Comparison of ENCODE assay signal across 21 cellular contexts in genomic region chr3:33488246-33488645, GRCh38.
"Had no signal": no experiment of that assay in that cellular context is flagged by ENCODE, and none has a peak within 500 bp of the region (broad histone marks: within the 10 kb centered on the region; RNA-seq: fewer than 3 reads in every experiment).

No MANE protein-coding gene starts in this region.

- H3K4me3 ChIP-seq: breast epithelium, SJCRH30 had no signal

- H3K36me3 Mint-ChIP-seq: activated naive CD8-positive, alpha-beta T cell treated with anti-CD3 and anti-CD28 coated beads, Interleukin-2, amount 10 ng/mL, durations not matched to agents 7 days and 5 days had no signal

- DNase-seq: activated CD4-positive, alpha-beta T cell treated with anti-CD3 and anti-CD28 coated beads for 36 hours; activated CD4-positive, alpha-beta T cell treated with anti-CD3 and anti-CD28 coated beads, Interleukin-2, amount 50 U/mL, for 4 hours; activated CD8-positive, alpha-beta memory T cell treated with anti-CD3 and anti-CD28 coated beads, Interleukin-2, amount 50 U/mL, for 48 hours; activated CD8-positive, alpha-beta T cell treated with anti-CD3 and anti-CD28 coated beads, Interleukin-2, amount 10 ng/mL, durations not matched to agents 7 days and 5 days; activated naive CD4-positive, alpha-beta T cell treated with anti-CD3 and anti-CD28 coated beads, Interleukin-2, amount 50 U/mL, for 16 hours; activated naive CD8-positive, alpha-beta T cell treated with anti-CD3 and anti-CD28 coated beads, Interleukin-2, amount 10 ng/mL, durations not matched to agents 7 days and 5 days; activated T-cell treated with anti-CD3 and anti-CD28 coated beads, Interleukin-2, amount 50 U/mL, for 1 hour; aorta; caudate nucleus; NCI-H1092; NCI-H1417; NCI-H1930; NCI-H2171 treated with DMSO at 0.1 percent for 48 hours; NCI-H226; NCI-H526 treated with DMSO at 0.1 percent for 48 hours; NCI-H82; SJCRH30; SK-N-SH; T-helper 1 cell had no signal

- H3K4me1 ChIP-seq: breast epithelium, SJCRH30 had no signal

- H3K4me1 Mint-ChIP-seq: activated CD4-positive, alpha-beta T cell treated with anti-CD3 and anti-CD28 coated beads for 36 hours; activated naive CD8-positive, alpha-beta T cell treated with anti-CD3 and anti-CD28 coated beads, Interleukin-2, amount 10 ng/mL, durations not matched to agents 7 days and 5 days had no signal

- H3K27me3 Mint-ChIP-seq: activated CD4-positive, alpha-beta T cell treated with anti-CD3 and anti-CD28 coated beads for 36 hours; activated naive CD8-positive, alpha-beta T cell treated with anti-CD3 and anti-CD28 coated beads, Interleukin-2, amount 10 ng/mL, durations not matched to agents 7 days and 5 days had no signal

- H3K27me3 ChIP-seq: breast epithelium, SJCRH30 had no signal

- H3K27ac ChIP-seq: breast epithelium, SJCRH30, VCaP had no signal

- H3K36me3 ChIP-seq: breast epithelium, SJCRH30 had no signal

- H3K9me3 ChIP-seq: breast epithelium, SJCRH30, SK-N-SH had no signal

- ATAC-seq: activated CD4-positive, alpha-beta T cell treated with anti-CD3 and anti-CD28 coated beads for 36 hours; activated CD8-positive, alpha-beta T cell treated with anti-CD3 and anti-CD28 coated beads, Interleukin-2, amount 10 ng/mL, durations not matched to agents 7 days and 5 days had no signal

- H3K9me2 ChIP-seq: SK-N-SH had no signal

- H3K9ac ChIP-seq: SK-N-SH had no signal

- H3K27ac Mint-ChIP-seq: activated CD4-positive, alpha-beta T cell treated with anti-CD3 and anti-CD28 coated beads for 36 hours; activated CD8-positive, alpha-beta T cell treated with anti-CD3 and anti-CD28 coated beads, Interleukin-2, amount 10 ng/mL, durations not matched to agents 7 days and 5 days; activated naive CD8-positive, alpha-beta T cell treated with anti-CD3 and anti-CD28 coated beads, Interleukin-2, amount 10 ng/mL, durations not matched to agents 7 days and 5 days had no signal

- H3K4me2 ChIP-seq: SK-N-SH had no signal

- H3K4me3 Mint-ChIP-seq: activated CD4-positive, alpha-beta T cell treated with anti-CD3 and anti-CD28 coated beads for 36 hours; activated CD8-positive, alpha-beta T cell treated with anti-CD3 and anti-CD28 coated beads, Interleukin-2, amount 10 ng/mL, durations not matched to agents 7 days and 5 days; activated naive CD8-positive, alpha-beta T cell treated with anti-CD3 and anti-CD28 coated beads, Interleukin-2, amount 10 ng/mL, durations not matched to agents 7 days and 5 days had no signal
